In genomic region chr22:24775769-24776492, GRCh38 we compare ENCODE assay signal across 32 cellular contexts. TPM values are rescaled to one million over a fixed set of nuclear protein-coding genes. Genes with fewer than 3 reads are reported as not detected.
DNase-seq lines count a peak whose midpoint lies in the region; FAIRE-seq and TF ChIP-seq lines count a peak whose summit lies in the region.
"Had no signal": no experiment of that assay in that cellular context is flagged by ENCODE, and none has a peak within 500 bp of the region (broad histone marks: within the 10 kb centered on the region; RNA-seq: fewer than 3 reads in every experiment).

No MANE protein-coding gene starts in this region.

- CTCF ChIA-PET in H1 (lab: Charles Lee; ENCODE audit: partially characterized antibody): interaction anchor here (1.0 to 2.1 kb wide), 6 partner anchors 10 to 62 kb away, joined by 3 to 9 read pairs (median 4); no protein-coding TSS in a partner anchor

- H3K14ac ChIP-seq in H1 (ENCODE audit: insufficient read length): no peak overlapping the region

- dilution Hi-C loops in keratinocyte (cut with MboI; ENCODE audit: extremely low pct_ligation_motif_present, low sequenced_read_pairs): no loop called here

- no peak overlapping the region for H2BK15ac ChIP-seq in H1 (ENCODE audit: low read length)

- 77% methylated on average over 11 of the region's 11 CpGs; no CpG with 5 or more reads in 1 of the 2 experiments for WGBS in H1 (ENCODE audit: extremely low coverage in 1 of 2, insufficient coverage in 1 of 2, insufficient read length in 1 of 2, insufficient replicate concordance in 2 of 2, low coverage in 1 of 2, low lambda C conversion rate in 2 of 2, missing lambda C conversion rate in 1 of 2), 2 experiments
- 23 to 50% (median 36%) methylated on average over 11 of the region's 11 CpGs for WGBS in small intestine, 3 donors

- no peaks in the 10 kb centered on the region; a peak in 3 of 7 replicates for H3K4me1 ChIP-seq in H1 (replicated peaks in 1 of 4; ENCODE audit: control insufficient read depth in 3 of 4, insufficient read depth in 4 of 4, low read length in 3 of 4)
- H3K4me1 ChIP-seq in keratinocyte (ENCODE audit: control insufficient read depth, extremely low read depth, insufficient read depth, low read length): peaks cover 11% of the 10 kb centered on the region
- no peaks in the 10 kb centered on the region for H3K4me1 ChIP-seq in small intestine (ENCODE audit: control insufficient read depth in 2 of 2, insufficient read depth in 1 of 2, low read depth in 1 of 2, low read length in 1 of 2)
- H3K4me1 ChIP-seq: testis had no signal

- H3K4ac ChIP-seq in H1 (replicated peaks; ENCODE audit: insufficient read length, low read depth, low read length): no peak overlapping the region

- H2BK5ac ChIP-seq in H1 (ENCODE audit: low read depth, low read length): no peak overlapping the region

- no peak overlapping the region for H3K23ac ChIP-seq in H1 (ENCODE audit: insufficient read length)

- H3K27ac ChIP-seq in H1 (ENCODE audit: low read depth, low read length) (no peak overlapping the region), keratinocyte (ENCODE audit: control insufficient read depth, insufficient read depth, low read length) (no peak overlapping the region), small intestine (ENCODE audit: low read depth in 1 of 2, low read length in 1 of 2) (no peak overlapping the region)
- H3K27ac ChIP-seq: testis had no signal

- H2AK5ac ChIP-seq in H1 (ENCODE audit: low read depth, low read length): no peak overlapping the region

- H2BK12ac ChIP-seq in H1 (ENCODE audit: low read depth, low read length): no peak overlapping the region

- no peak for TF ChIP-seq RAD21 in H1 (IDR thresholded peaks at IDR 0.05 in 1 of 2, conservative IDR thresholded peaks at IDR 0.05 in 1 of 2; ENCODE audit: low read depth in 2 of 2, low read length in 2 of 2)

- no peak overlapping the region for H2BK120ac ChIP-seq in H1 (replicated peaks; ENCODE audit: low read depth, low read length)

- no peak overlapping the region for H2BK20ac ChIP-seq in H1 (ENCODE audit: low read length)

- no peaks in the 10 kb centered on the region for H3K9me1 ChIP-seq in keratinocyte (ENCODE audit: control insufficient read depth, extremely low read depth, insufficient read depth, low read length)

- POLR2A ChIA-PET in H1 (lab: Charles Lee; ENCODE audit: partially characterized antibody): no interaction called here

- H3K23me2 ChIP-seq in H1 (ENCODE audit: low read depth, low read length): no peaks in the 10 kb centered on the region; the same call in 1 of the 2 replicates

- FAIRE-seq in H1 (lab: Jason Lieb, UNC) (no peak), keratinocyte (lab: Jason Lieb, UNC) (peak; percentile 84), small intestine (lab: Jason Lieb, UNC) (no peak), GM12892 (lab: Jason Lieb, UNC) (no peak)
- FAIRE-seq: GM18507, HTR-8/SVneo, RCC 7860, TTC549 had no signal

- H4K20me1 ChIP-seq in H1 (replicated peaks in 1 of 2; ENCODE audit: control insufficient read depth in 1 of 2, insufficient read depth in 2 of 2, low read length in 2 of 2) (no peaks in the 10 kb centered on the region), keratinocyte (ENCODE audit: control insufficient read depth, extremely low read depth, insufficient read depth, low read length) (no peaks in the 10 kb centered on the region)

- TF ChIP-seq EP300 in H1 (IDR thresholded peaks at IDR 0.05; ENCODE audit: borderline replicate concordance in 1 of 2, low read depth in 2 of 2, low read length in 2 of 2): no peak

- H3K9ac ChIP-seq in H1 (replicated peaks in 1 of 4; ENCODE audit: extremely low read depth in 1 of 4, low read depth in 3 of 4, low read length in 3 of 4) (no peak overlapping the region), keratinocyte (ENCODE audit: control insufficient read depth, extremely low read depth, insufficient read depth, low read length) (no peak overlapping the region)

- H2AFZ ChIP-seq in H1 (ENCODE audit: low read length) (peak overlapping the region; percentile 56; the same call in 1 of the 2 replicates), keratinocyte (ENCODE audit: control insufficient read depth, low read length) (peak overlapping the region; percentile 47)

- DNase-seq in ELF-1 (ENCODE audit: low read depth, low spot score) (peak; percentile 71), H1 (ENCODE audit: low read depth in 1 of 2, low spot score in 2 of 2) (no peak), keratinocyte (ENCODE audit: low read depth, low spot score) (no peak), small intestine (peak; percentile 36), NCI-H345 (lab: John Stamatoyannopoulos, UW) (no peak), GM12892 (ENCODE audit: insufficient read length) (no peak)
- DNase-seq in central memory CD4-positive, alpha-beta T cell: no peak
- DNase-seq in activated CD8-positive, alpha-beta memory T cell treated with anti-CD3 and anti-CD28 coated beads, Interleukin-2, amount 50 U/mL, for 48 hours: no peak
- DNase-seq: activated CD4-positive, alpha-beta T cell treated with anti-CD3 and anti-CD28 coated beads for 1 hour; activated CD8-positive, alpha-beta T cell treated with anti-CD3 and anti-CD28 coated beads for 36 hours; activated T-cell treated with anti-CD3 and anti-CD28 coated beads, Interleukin-2, amount 50 U/mL, for 1 hour; amniotic stem cell; CD4-positive, CD25-positive, alpha-beta regulatory T cell; DMS 273 treated with DMSO at 0.1 percent for 48 hours; GDM1; GOT3; head of caudate nucleus; KG1; midbrain; naive thymus-derived CD8-positive, alpha-beta T cell; NCI-H1436; NCI-H2107; NCI-H510A; stimulated activated CD4-positive, alpha-beta T cell treated with anti-CD3 and anti-CD28 coated beads, Interleukin-4, amount 100 ng/mL, for 24 hours; stimulated activated naive CD4-positive, alpha-beta T cell treated with Interleukin-2 at 50 U/mL for 16 hours; testis had no signal

- H3K79me2 ChIP-seq in H1 (ENCODE audit: control insufficient read depth in 1 of 2, insufficient read depth in 2 of 2, low read length in 2 of 2): no peaks in the 10 kb centered on the region
- H3K79me2 ChIP-seq in keratinocyte (ENCODE audit: control insufficient read depth, insufficient read depth, low read length): no peaks in the 10 kb centered on the region

- no peak overlapping the region for H4K91ac ChIP-seq in H1 (replicated peaks; ENCODE audit: insufficient read length, low read length)

- no peaks in the 10 kb centered on the region for H3K9me3 ChIP-seq in H1 (ENCODE audit: insufficient read depth in 2 of 2, low read depth in 1 of 2, low read length in 1 of 2)
- no peaks in the 10 kb centered on the region for H3K9me3 ChIP-seq in keratinocyte (ENCODE audit: control insufficient read depth, low read depth, low read length)
- no peaks in the 10 kb centered on the region for H3K9me3 ChIP-seq in small intestine (ENCODE audit: control insufficient read depth, low read depth)
- H3K9me3 ChIP-seq: testis had no signal

- no peak overlapping the region for H3K18ac ChIP-seq in H1 (ENCODE audit: extremely low read depth, low read length)

- H3K56ac ChIP-seq in H1 (replicated peaks; ENCODE audit: insufficient read length, low read depth, low read length): no peak overlapping the region

- no peaks in the 10 kb centered on the region for H3K79me1 ChIP-seq in H1 (ENCODE audit: low read depth, low read length)

- TF ChIP-seq POLR2A in H1 (IDR thresholded peaks at IDR 0.05; ENCODE audit: control extremely low read depth in 1 of 2, low read depth in 2 of 2, low read length in 2 of 2) (no peak), GM12892 (IDR thresholded peaks at IDR 0.05; ENCODE audit: low read depth, low read length) (no peak)

- no peaks in the 10 kb centered on the region for H3K36me3 ChIP-seq in H1 (ENCODE audit: control insufficient read depth in 2 of 4, insufficient read depth in 4 of 4, low read length in 3 of 4)
- H3K36me3 ChIP-seq in keratinocyte (ENCODE audit: control insufficient read depth in 2 of 2, extremely low read depth in 1 of 2, insufficient read depth in 2 of 2, low read length in 2 of 2): no peaks in the 10 kb centered on the region
- H3K36me3 ChIP-seq in small intestine (ENCODE audit: control insufficient read depth in 2 of 2, insufficient read depth in 2 of 2, low read length in 2 of 2): no peaks in the 10 kb centered on the region

- no peak overlapping the region for H4K5ac ChIP-seq in H1 (ENCODE audit: insufficient read length, low read depth, low read length)

- no peaks in the 10 kb centered on the region for H3K27me3 ChIP-seq in H1 (replicated peaks in 1 of 4; ENCODE audit: control insufficient read depth in 3 of 4, extremely low read depth in 1 of 4, insufficient read depth in 3 of 4, low read length in 3 of 4)
- H3K27me3 ChIP-seq in keratinocyte (ENCODE audit: control insufficient read depth, extremely low read depth, insufficient read depth, low read length): no peaks in the 10 kb centered on the region
- no peaks in the 10 kb centered on the region for H3K27me3 ChIP-seq in small intestine (ENCODE audit: control insufficient read depth in 2 of 2, insufficient read depth in 2 of 2, low read length in 2 of 2)
- H3K27me3 ChIP-seq: testis had no signal

- H4K8ac ChIP-seq in H1 (ENCODE audit: extremely low read depth, insufficient read depth, low read length): no peak overlapping the region

- H3K4me3 ChIP-seq in H1 (ENCODE audit: extremely low read depth in 1 of 4, insufficient read depth in 2 of 4, low read depth in 3 of 4, low read length in 4 of 4) (no peak overlapping the region), keratinocyte (ENCODE audit: control insufficient read depth in 2 of 3, extremely low read depth in 1 of 3, insufficient read depth in 2 of 3, low read depth in 1 of 3, low read length in 3 of 3) (peak overlapping the region in 2 of 3 experiments; percentile 3 to 21), small intestine (ENCODE audit: low read depth in 1 of 2, low read length in 2 of 2) (no peak overlapping the region)
- H3K4me3 ChIP-seq: testis had no signal

- TF ChIP-seq CTCF in H1 (IDR thresholded peaks at IDR 0.05; ENCODE audit: control extremely low read depth in 1 of 3, insufficient read depth in 1 of 3, low read depth in 1 of 3, low read length in 3 of 3): no peak
- TF ChIP-seq CTCF in keratinocyte (optimal IDR thresholded peaks at IDR 0.05 in 1 of 3, IDR thresholded peaks at IDR 0.05 in 1 of 3, conservative IDR thresholded peaks at IDR 0.05 in 1 of 3; ENCODE audit: extremely low read depth in 1 of 3, insufficient read depth in 2 of 3, low read length in 3 of 3): no peak

- no peak overlapping the region for H3K4me2 ChIP-seq in H1 (ENCODE audit: insufficient read depth in 1 of 2, low read depth in 2 of 2, low read length in 2 of 2)
- peak overlapping the region; percentile 71 for H3K4me2 ChIP-seq in keratinocyte (ENCODE audit: control insufficient read depth, extremely low read depth, insufficient read depth, low read depth, low read length)

RNA-seq across cellular contexts. Expression of gene PIWIL3, which starts 1.4 kb away (rescaled TPM):
- total RNA-seq in H1 (2021; fragmentation: NEBNext Ultra II Directional; extraction: Animal tissue kit (Norgen Biotek cat#: 25700)): 0.33 and 0.34 TPM in 2 replicates
- 0.03 and 0.09 TPM in 2 replicates for polyA plus RNA-seq in H1 (2011; rRNA removed)
- 0.17 TPM for polyA plus RNA-seq in H1 (2011; cell fraction: cytosol; rRNA removed)
- polyA plus RNA-seq in H1 (2011; cell fraction: nucleus; rRNA removed): 0.09 TPM
- polyA plus RNA-seq in H1 (2012, experiment 1 of 2): 0.07 to 0.18 TPM (median 0.10 TPM) in 3 of 4 replicates, not detected in the other
- polyA plus RNA-seq in H1 (2012, experiment 2 of 2): not detected
- 0.08 TPM for polyA plus RNA-seq in H1 (2013, experiment 1 of 2)
- polyA plus RNA-seq in H1 (2013, experiment 2 of 2): 0.11 TPM
- polyA minus RNA-seq in H1 (2011; rRNA and poly(A)+ RNA removed): 0.32 TPM in 1 of 2 replicates, not detected in the other
- polyA minus RNA-seq in H1 (2011; cell fraction: cytosol; rRNA and poly(A)+ RNA removed): not detected
- 0.20 TPM for polyA minus RNA-seq in H1 (2011; cell fraction: nucleus; rRNA and poly(A)+ RNA removed)
- polyA plus RNA-seq in keratinocyte: not detected in 3 replicates
- not detected for polyA plus RNA-seq in keratinocyte (2011; ENCODE audit: low read depth)
- not detected in 2 replicates for polyA plus RNA-seq in keratinocyte (2011; cell fraction: cytosol; rRNA removed)
- not detected in 2 replicates for polyA plus RNA-seq in keratinocyte (2011; cell fraction: nucleus; rRNA removed)
- polyA plus RNA-seq in keratinocyte (2012; ENCODE audit: low replicate concordance): not detected in 2 replicates
- not detected in 3 replicates for polyA minus RNA-seq in keratinocyte
- not detected for polyA minus RNA-seq in keratinocyte (2011; cell fraction: cytosol; rRNA and poly(A)+ RNA removed)
- polyA minus RNA-seq in keratinocyte (2011; cell fraction: nucleus; rRNA and poly(A)+ RNA removed): not detected in 2 replicates
- polyA plus RNA-seq in small intestine: not detected
- polyA plus RNA-seq in GM12892 (2012; ENCODE audit: missing spikeins): not detected
- total RNA-seq: activated CD8-positive, alpha-beta T cell treated with anti-CD3 and anti-CD28 coated beads for 36 hours; CD4-positive, CD25-positive, alpha-beta regulatory T cell; naive thymus-derived CD8-positive, alpha-beta T cell; osteoblast; T-helper 1 cell treated with Interleukin-12 subunit alpha and Interleukin-12 subunit beta and Interleukin-4 antibody, amounts not matched to agents 30 ng/mL and 1 ng/mL, for 36 hours had no signal
- polyA plus RNA-seq: CD4-positive, CD25-positive, alpha-beta regulatory T cell; naive thymus-derived CD8-positive, alpha-beta T cell had no signal

RNA-seq across cellular contexts. Expression of gene SGSM1, which starts 30.1 kb away (rescaled TPM):
- total RNA-seq in H1 (2021; fragmentation: NEBNext Ultra II Directional; extraction: Animal tissue kit (Norgen Biotek cat#: 25700)): 5.2 and 5.4 TPM in 2 replicates
- 2.8 and 4.6 TPM in 2 replicates for polyA plus RNA-seq in H1 (2011; rRNA removed)
- polyA plus RNA-seq in H1 (2011; cell fraction: cytosol; rRNA removed): 3.4 TPM
- polyA plus RNA-seq in H1 (2011; cell fraction: nucleus; rRNA removed): 9.2 TPM
- 3.1 to 3.7 TPM (median 3.3 TPM) in 4 replicates for polyA plus RNA-seq in H1 (2012, experiment 1 of 2)
- polyA plus RNA-seq in H1 (2012, experiment 2 of 2): 5.7 TPM
- 2.5 TPM for polyA plus RNA-seq in H1 (2013, experiment 1 of 2)
- polyA plus RNA-seq in H1 (2013, experiment 2 of 2): 2.6 TPM
- polyA minus RNA-seq in H1 (2011; rRNA and poly(A)+ RNA removed): 9.8 and 10.5 TPM in 2 replicates
- polyA minus RNA-seq in H1 (2011; cell fraction: cytosol; rRNA and poly(A)+ RNA removed): 4.8 TPM
- polyA minus RNA-seq in H1 (2011; cell fraction: nucleus; rRNA and poly(A)+ RNA removed): 9.7 TPM
- polyA plus RNA-seq in keratinocyte: 0.01 to 0.03 TPM in 2 of 3 replicates, not detected in the other
- not detected for polyA plus RNA-seq in keratinocyte (2011; ENCODE audit: low read depth)
- polyA plus RNA-seq in keratinocyte (2011; cell fraction: cytosol; rRNA removed): 0.01 and 0.04 TPM in 2 replicates
- polyA plus RNA-seq in keratinocyte (2011; cell fraction: nucleus; rRNA removed): 0.04 TPM in 2 replicates
- 0.02 and 0.06 TPM in 2 replicates for polyA plus RNA-seq in keratinocyte (2012; ENCODE audit: low replicate concordance)
- polyA minus RNA-seq in keratinocyte: not detected in 3 replicates
- polyA minus RNA-seq in keratinocyte (2011; cell fraction: cytosol; rRNA and poly(A)+ RNA removed): not detected
- polyA minus RNA-seq in keratinocyte (2011; cell fraction: nucleus; rRNA and poly(A)+ RNA removed): not detected in 2 replicates
- 1 to 10 TPM in 1 of 3 donors, under 1 TPM in 1, not detected in 1; 0.27 to 2.2 TPM for polyA plus RNA-seq in small intestine
- not detected for polyA plus RNA-seq in GM12892 (2012; ENCODE audit: missing spikeins)
- total RNA-seq: osteoblast had no signal

Comparison
In these comparisons a context has a peak if more than half of its experiments do, and no peak if none do; other contexts are left out.
1. DNase-seq: peak in ELF-1 (single experiment) and small intestine (single experiment); none in H1 (0 of 2), keratinocyte (single experiment), NCI-H345 (single experiment), central memory CD4-positive, alpha-beta T cell (single experiment), GM12892 (single experiment) and activated CD8-positive, alpha-beta memory T cell treated with anti-CD3 and anti-CD28 coated beads, Interleukin-2, amount 50 U/mL, for 48 hours (single experiment).
2. H3K4me3 ChIP-seq: peak in keratinocyte (2 of 3); none in H1 (0 of 4) and small intestine (0 of 2).